15 cellular contexts compared by ENCODE assay signal in genomic region chr1:30524840-30525617, GRCh38.
A peak's percentile ranks its signal among the peaks of the same experiment; 100 is the strongest.
DNase-seq lines count a peak whose midpoint lies in the region; ATAC-seq and TF ChIP-seq lines count a peak whose summit lies in the region.
"Had no signal": no experiment of that assay in that cellular context is flagged by ENCODE, and none has a peak within 500 bp of the region (broad histone marks: within the 10 kb centered on the region; RNA-seq: fewer than 3 reads in every experiment).

No MANE protein-coding gene starts in this region.

- CTCF ChIA-PET in HEK293 (lab: Yijun Ruan, JAX) = interaction anchor here (0.6 to 1.1 kb wide), 2 partner anchors 967 to 1192 kb away, joined by 3 to 4 read pairs; no protein-coding TSS in a partner anchor

- no peaks in the 10 kb centered on the region for H3K36me3 ChIP-seq in HEK293 (ENCODE audit: control insufficient read depth in 2 of 2, insufficient read depth in 1 of 2, low read length in 2 of 2)
- no peaks in the 10 kb centered on the region for H3K36me3 ChIP-seq in spleen
- H3K36me3 ChIP-seq: ovary, tibial artery had no signal

- DNase-seq in SK-MEL-5 (ENCODE audit: low read depth, low spot score) = peak; percentile 46
- peak; percentile 26 for DNase-seq in left lobe of liver (ENCODE audit: low spot score)
- peak; percentile 67 for DNase-seq in spleen
- no peak for DNase-seq in NCI-H2107 (lab: John Stamatoyannopoulos, UW)
- DNase-seq in NCI-H187 (lab: John Stamatoyannopoulos, UW) = no peak
- no peak for DNase-seq in OCI-M1 (lab: John Stamatoyannopoulos, UW)
- DNase-seq: activated CD4-positive, alpha-beta T cell treated with anti-CD3 and anti-CD28 coated beads for 48 hours; Caco-2; stimulated activated CD4-positive, alpha-beta T cell treated with anti-CD3 and anti-CD28 coated beads, Interleukin-2, amount 100 ng/mL, for 24 hours; stimulated activated naive B cell treated with anti-CD40 and anti-IgM and Interleukin-4, amounts not matched to agents 10 μg/mL and 1 μg/mL and 100 μg/mL, for 72 hours had no signal

- ATAC-seq in left lobe of liver = no peak
- ATAC-seq: stimulated activated naive B cell treated with anti-CD40 and anti-IgM and Interleukin-4, amounts not matched to agents 10 μg/mL and 1 μg/mL and 100 μg/mL, for 72 hours had no signal

- H3K4me1 ChIP-seq in HEK293 (ENCODE audit: control insufficient read depth, insufficient read depth, low read length) (no peaks in the 10 kb centered on the region), spleen (peaks cover 0 to 20% (median 11%) of the 10 kb centered on the region in 6 donors)
- H3K4me1 ChIP-seq: Caco-2, tibial artery had no signal

- POLR2A ChIA-PET in HEK293 (lab: Yijun Ruan, JAX) = no interaction called here

- no peak for TF ChIP-seq POLR2A in spleen (IDR thresholded peaks at IDR 0.05)

- intact Hi-C loops in spleen (cut with DNase I; ENCODE audit: low total_unique reads) = no loop called here

- WGBS in spleen, 5 donors = 59 to 76% (median 70%) methylated on average over 11 of the region's 11 CpGs

- in situ Hi-C loops in SK-MEL-5 (cut with HindIII; ENCODE audit: low pct_unique_long_range_greater_than_20kb, low sequenced_read_pairs) = no loop called here

- H3K4me3 ChIP-seq in HEK293 (ENCODE audit: low read depth, low read length) (no peak overlapping the region), spleen (no peak overlapping the region)
- H3K4me3 ChIP-seq: hepatocyte, ovary, tibial artery had no signal

- H3K27me3 ChIP-seq in spleen (replicated peaks in 1 of 7) = peaks cover 0 to 62% (median 0%) of the 10 kb centered on the region in 7 donors
- H3K27me3 ChIP-seq: ovary had no signal

- H3K9me3 ChIP-seq in HEK293 (ENCODE audit: control insufficient read depth, insufficient read depth, low read depth, low read length) = no peaks in the 10 kb centered on the region
- no peaks in the 10 kb centered on the region for H3K9me3 ChIP-seq in spleen
- H3K9me3 ChIP-seq: Caco-2, ovary, tibial artery had no signal

- no peak for TF ChIP-seq CTCF in HEK293 (tag by site-specific recombination; IDR thresholded peaks at IDR 0.05)
- TF ChIP-seq CTCF in spleen (IDR thresholded peaks at IDR 0.05 in 8 of 11, conservative IDR thresholded peaks at IDR 0.05 in 3 of 11) = no peak

- H3K27ac ChIP-seq in HEK293 (ENCODE audit: extremely low read depth, low read depth, low read length) = no peak overlapping the region
- no peak overlapping the region for H3K27ac ChIP-seq in spleen
- H3K27ac ChIP-seq: hepatocyte, ovary, RWPE1, tibial artery had no signal

TF ChIP-seq in HEK293, 187 proteins besides CTCF, POLR2A, EP300 and RAD21:
- TF ChIP-seq ZNF366 (tag by site-specific recombination; conservative IDR thresholded peaks at IDR 0.05) (peak; percentile 33; the same call in 1 of the 2 replicates), ZFHX2 (tag by site-specific recombination; conservative IDR thresholded peaks at IDR 0.05) (peak; percentile 77), SCRT1 (tag by site-specific recombination; IDR thresholded peaks at IDR 0.05; ENCODE audit: borderline replicate concordance) (no peak), ZNF513 (tag by site-specific recombination; IDR thresholded peaks at IDR 0.05) (peak; percentile 63), ZNF280C (tag by site-specific recombination; IDR thresholded peaks at IDR 0.05) (no peak), EGR2 (tag by site-specific recombination; IDR thresholded peaks at IDR 0.05; ENCODE audit: low read depth) (peak; percentile 88), ZNF324 (tag by site-specific recombination; IDR thresholded peaks at IDR 0.05) (no peak), ZNF785 (tag by site-specific recombination; IDR thresholded peaks at IDR 0.05) (no peak)

Comparison
In these comparisons a context has a peak if more than half of its experiments do, and no peak if none do; other contexts are left out.
1. DNase-seq: peak in SK-MEL-5 (single experiment), left lobe of liver (single experiment) and spleen (single experiment); none in NCI-H2107 (single experiment), NCI-H187 (0 of 2) and OCI-M1 (single experiment).